In genomic region chr3:38648024-38648658, GRCh38 we compare ENCODE assay signal across 1 cellular context.
TF ChIP-seq lines count a peak whose summit lies in the region.

No MANE protein-coding gene starts in this region.

TF ChIP-seq in SK-N-SH treated with all-trans-retinoic acid at 6 μM for 48 hours, 23 proteins besides CTCF, POLR2A, EP300 and RAD21 (continued from another document):
- no peak for TF ChIP-seq POU6F1 (CRISPR knock-in tag; IDR thresholded peaks at IDR 0.05; ENCODE audit: borderline replicate concordance, low read depth)
- no peak for TF ChIP-seq ZNF565 (CRISPR knock-in tag; conservative IDR thresholded peaks at IDR 0.05; ENCODE audit: low read depth)
- TF ChIP-seq RARB (CRISPR knock-in tag; IDR thresholded peaks at IDR 0.05): no peak
- TF ChIP-seq ESRRG (CRISPR knock-in tag; IDR thresholded peaks at IDR 0.05): no peak
- no peak for TF ChIP-seq TCF4 (CRISPR knock-in tag; IDR thresholded peaks at IDR 0.05; ENCODE audit: borderline replicate concordance)
- TF ChIP-seq CSDC2 (CRISPR knock-in tag; IDR thresholded peaks at IDR 0.05): no peak
- no peak for TF ChIP-seq OSR1 (CRISPR knock-in tag; IDR thresholded peaks at IDR 0.05)
- no peak for TF ChIP-seq GLIS3 (CRISPR knock-in tag; IDR thresholded peaks at IDR 0.05)
- TF ChIP-seq SNAI2 (CRISPR knock-in tag; IDR thresholded peaks at IDR 0.05): no peak
